In genomic region chr2:212078103-212078502, GRCh38 we compare ENCODE assay signal across 13 cellular contexts.
DNase-seq lines count a peak whose midpoint lies in the region; ATAC-seq and FAIRE-seq lines count a peak whose summit lies in the region.
"Had no signal": no experiment of that assay in that cellular context is flagged by ENCODE, and none has a peak within 500 bp of the region (broad histone marks: within the 10 kb centered on the region; RNA-seq: fewer than 3 reads in every experiment).

No MANE protein-coding gene starts in this region.

- DNase-seq in activated CD8-positive, alpha-beta memory T cell treated with anti-CD3 and anti-CD28 coated beads, Interleukin-2, amount 10 ng/mL, durations not matched to agents 7 days and 5 days = no peak
- DNase-seq in activated CD8-positive, alpha-beta memory T cell treated with anti-CD3 and anti-CD28 coated beads, Interleukin-2, amount 50 U/mL, for 4 hours = no peak
- DNase-seq in small intestine (peak; percentile 1), Karpas-422 (no peak)
- no peak for DNase-seq in activated CD4-positive, alpha-beta T cell treated with anti-CD3 and anti-CD28 coated beads, Interleukin-2, amount 10 ng/mL, durations not matched to agents 7 days and 5 days
- no peak for DNase-seq in activated T-cell treated with anti-CD3 and anti-CD28 coated beads, Interleukin-2, amount 50 U/mL, for 4 hours
- DNase-seq: activated T-cell treated with anti-CD3 and anti-CD28 coated beads, Interleukin-2, amount 50 U/mL, for 1 hour; NCI-H2081; stimulated activated CD8-positive, alpha-beta memory T cell treated with anti-CD3 and anti-CD28 coated beads, Interleukin-4, amount 100 ng/mL, for 48 hours had no signal

- peaks cover 8% of the 10 kb centered on the region for H3K4me1 Mint-ChIP-seq in activated CD8-positive, alpha-beta memory T cell treated with anti-CD3 and anti-CD28 coated beads, Interleukin-2, amount 10 ng/mL, durations not matched to agents 7 days and 5 days
- peaks cover 2% of the 10 kb centered on the region for H3K4me1 Mint-ChIP-seq in activated CD4-positive, alpha-beta T cell treated with anti-CD3 and anti-CD28 coated beads, Interleukin-2, amount 10 ng/mL, durations not matched to agents 7 days and 5 days
- no peaks in the 10 kb centered on the region for H3K4me1 Mint-ChIP-seq in activated T-cell treated with anti-CD3 and anti-CD28 coated beads, Interleukin-2, amount 50 U/mL, for 4 hours (ENCODE audit: low read depth)

- no peaks in the 10 kb centered on the region for H3K36me3 Mint-ChIP-seq in activated CD8-positive, alpha-beta memory T cell treated with anti-CD3 and anti-CD28 coated beads, Interleukin-2, amount 10 ng/mL, durations not matched to agents 7 days and 5 days
- no peaks in the 10 kb centered on the region for H3K36me3 Mint-ChIP-seq in activated CD4-positive, alpha-beta T cell treated with anti-CD3 and anti-CD28 coated beads, Interleukin-2, amount 10 ng/mL, durations not matched to agents 7 days and 5 days (ENCODE audit: low read depth)
- H3K36me3 Mint-ChIP-seq in activated T-cell treated with anti-CD3 and anti-CD28 coated beads, Interleukin-2, amount 50 U/mL, for 4 hours (ENCODE audit: insufficient read depth) = no peaks in the 10 kb centered on the region

- no peaks in the 10 kb centered on the region for H3K79me2 ChIP-seq in Karpas-422 (ENCODE audit: low read length)

- H3K4me2 ChIP-seq in Karpas-422 (ENCODE audit: low read depth, low read length, poor library complexity, severe bottlenecking) = no peak overlapping the region

- no peaks in the 10 kb centered on the region for H3K9me3 Mint-ChIP-seq in activated CD8-positive, alpha-beta memory T cell treated with anti-CD3 and anti-CD28 coated beads, Interleukin-2, amount 10 ng/mL, durations not matched to agents 7 days and 5 days (ENCODE audit: low read depth)
- no peaks in the 10 kb centered on the region for H3K9me3 Mint-ChIP-seq in activated CD4-positive, alpha-beta T cell treated with anti-CD3 and anti-CD28 coated beads, Interleukin-2, amount 10 ng/mL, durations not matched to agents 7 days and 5 days
- H3K9me3 Mint-ChIP-seq in activated T-cell treated with anti-CD3 and anti-CD28 coated beads, Interleukin-2, amount 50 U/mL, for 4 hours = no peaks in the 10 kb centered on the region

- ATAC-seq in activated CD8-positive, alpha-beta memory T cell treated with anti-CD3 and anti-CD28 coated beads, Interleukin-2, amount 10 ng/mL, durations not matched to agents 7 days and 5 days = no peak
- ATAC-seq in HG02763 (IDR thresholded peaks at IDR 0.05; ENCODE audit: unreplicated experiment) (peak; percentile 63), HG03558 (IDR thresholded peaks at IDR 0.05; ENCODE audit: extremely low read depth, unreplicated experiment) (peak; percentile 52)
- no peak for ATAC-seq in activated T-cell treated with anti-CD3 and anti-CD28 coated beads, Interleukin-2, amount 50 U/mL, for 4 hours
- ATAC-seq: HepG2, Panc1 had no signal

- no peak overlapping the region for H3K27ac ChIP-seq in small intestine (ENCODE audit: low read depth in 1 of 2, low read length in 1 of 2)
- no peak overlapping the region for H3K27ac ChIP-seq in Karpas-422 (ENCODE audit: low read length)

- H3K9ac ChIP-seq in Karpas-422 (ENCODE audit: low read length) = no peak overlapping the region

- CTCF ChIA-PET in activated CD8-positive, alpha-beta memory T cell treated with anti-CD3 and anti-CD28 coated beads, Interleukin-2, amount 10 ng/mL, durations not matched to agents 7 days and 5 days (lab: Charles Lee) = no interaction called here
- CTCF ChIA-PET in activated CD4-positive, alpha-beta T cell treated with anti-CD3 and anti-CD28 coated beads, Interleukin-2, amount 10 ng/mL, durations not matched to agents 7 days and 5 days (lab: Charles Lee) = interaction anchor here (0.6 kb wide), 1 partner anchor 173 kb away, joined by 3 read pairs; no protein-coding TSS in a partner anchor

- H3K27me3 ChIP-seq in small intestine (ENCODE audit: control insufficient read depth in 2 of 2, insufficient read depth in 2 of 2, low read length in 2 of 2) = no peaks in the 10 kb centered on the region
- no peaks in the 10 kb centered on the region for H3K27me3 ChIP-seq in Karpas-422 (ENCODE audit: low read length)

- no peaks in the 10 kb centered on the region for H3K9me2 ChIP-seq in Karpas-422 (replicated peaks; ENCODE audit: insufficient read depth, low read length)

- H3K4me1 ChIP-seq in small intestine (ENCODE audit: control insufficient read depth in 2 of 2, insufficient read depth in 1 of 2, low read depth in 1 of 2, low read length in 1 of 2) (no peaks in the 10 kb centered on the region), Karpas-422 (ENCODE audit: low read length) (no peaks in the 10 kb centered on the region)

- POLR2A ChIA-PET in activated CD4-positive, alpha-beta T cell treated with anti-CD3 and anti-CD28 coated beads, Interleukin-2, amount 10 ng/mL, durations not matched to agents 7 days and 5 days (lab: Charles Lee) = no interaction called here

- H3K4me3 Mint-ChIP-seq in activated CD8-positive, alpha-beta memory T cell treated with anti-CD3 and anti-CD28 coated beads, Interleukin-2, amount 10 ng/mL, durations not matched to agents 7 days and 5 days = peak overlapping the region; percentile 54
- H3K4me3 Mint-ChIP-seq in activated CD4-positive, alpha-beta T cell treated with anti-CD3 and anti-CD28 coated beads, Interleukin-2, amount 10 ng/mL, durations not matched to agents 7 days and 5 days = no peak overlapping the region
- no peak overlapping the region for H3K4me3 Mint-ChIP-seq in activated T-cell treated with anti-CD3 and anti-CD28 coated beads, Interleukin-2, amount 50 U/mL, for 4 hours

- no peak overlapping the region for H2AFZ ChIP-seq in Karpas-422 (ENCODE audit: low read length)

- no peaks in the 10 kb centered on the region for H3K9me3 ChIP-seq in small intestine (ENCODE audit: control insufficient read depth, low read depth)
- H3K9me3 ChIP-seq in Karpas-422 (ENCODE audit: low read length) = peaks cover 21% of the 10 kb centered on the region

- peak; percentile 76 for FAIRE-seq in small intestine (lab: Jason Lieb, UNC)
- FAIRE-seq: HepG2 had no signal

- WGBS in small intestine, 3 donors = 17 to 44% (median 20%) methylated on average over 4 of the region's 4 CpGs

- no peaks in the 10 kb centered on the region for H4K20me1 ChIP-seq in Karpas-422 (ENCODE audit: insufficient read depth, low read depth, low read length)

- H3K4me3 ChIP-seq in small intestine (ENCODE audit: low read depth in 1 of 2, low read length in 2 of 2) (no peak overlapping the region), Karpas-422 (ENCODE audit: low read length) (no peak overlapping the region)

- H3K36me3 ChIP-seq in small intestine (ENCODE audit: control insufficient read depth in 2 of 2, insufficient read depth in 2 of 2, low read length in 2 of 2) (no peaks in the 10 kb centered on the region), Karpas-422 (ENCODE audit: insufficient read depth, low read length) (no peaks in the 10 kb centered on the region)

- H3K27ac Mint-ChIP-seq in activated CD8-positive, alpha-beta memory T cell treated with anti-CD3 and anti-CD28 coated beads, Interleukin-2, amount 10 ng/mL, durations not matched to agents 7 days and 5 days = peak overlapping the region; percentile 52
- no peak overlapping the region for H3K27ac Mint-ChIP-seq in activated CD4-positive, alpha-beta T cell treated with anti-CD3 and anti-CD28 coated beads, Interleukin-2, amount 10 ng/mL, durations not matched to agents 7 days and 5 days

- H3K27me3 Mint-ChIP-seq in activated CD8-positive, alpha-beta memory T cell treated with anti-CD3 and anti-CD28 coated beads, Interleukin-2, amount 10 ng/mL, durations not matched to agents 7 days and 5 days = no peaks in the 10 kb centered on the region
- H3K27me3 Mint-ChIP-seq in activated CD4-positive, alpha-beta T cell treated with anti-CD3 and anti-CD28 coated beads, Interleukin-2, amount 10 ng/mL, durations not matched to agents 7 days and 5 days = no peaks in the 10 kb centered on the region
- no peaks in the 10 kb centered on the region for H3K27me3 Mint-ChIP-seq in activated T-cell treated with anti-CD3 and anti-CD28 coated beads, Interleukin-2, amount 50 U/mL, for 4 hours (ENCODE audit: low read depth)

Comparison
In these comparisons a context has a peak if more than half of its experiments do, and no peak if none do; other contexts are left out.
1. ATAC-seq: peak in HG02763 (single experiment) and HG03558 (single experiment); none in activated CD8-positive, alpha-beta memory T cell treated with anti-CD3 and anti-CD28 coated beads, Interleukin-2, amount 10 ng/mL, durations not matched to agents 7 days and 5 days (single experiment) and activated T-cell treated with anti-CD3 and anti-CD28 coated beads, Interleukin-2, amount 50 U/mL, for 4 hours (0 of 2).